ENCODE assay signal across 1 cellular context in the genomic region with DNA sequence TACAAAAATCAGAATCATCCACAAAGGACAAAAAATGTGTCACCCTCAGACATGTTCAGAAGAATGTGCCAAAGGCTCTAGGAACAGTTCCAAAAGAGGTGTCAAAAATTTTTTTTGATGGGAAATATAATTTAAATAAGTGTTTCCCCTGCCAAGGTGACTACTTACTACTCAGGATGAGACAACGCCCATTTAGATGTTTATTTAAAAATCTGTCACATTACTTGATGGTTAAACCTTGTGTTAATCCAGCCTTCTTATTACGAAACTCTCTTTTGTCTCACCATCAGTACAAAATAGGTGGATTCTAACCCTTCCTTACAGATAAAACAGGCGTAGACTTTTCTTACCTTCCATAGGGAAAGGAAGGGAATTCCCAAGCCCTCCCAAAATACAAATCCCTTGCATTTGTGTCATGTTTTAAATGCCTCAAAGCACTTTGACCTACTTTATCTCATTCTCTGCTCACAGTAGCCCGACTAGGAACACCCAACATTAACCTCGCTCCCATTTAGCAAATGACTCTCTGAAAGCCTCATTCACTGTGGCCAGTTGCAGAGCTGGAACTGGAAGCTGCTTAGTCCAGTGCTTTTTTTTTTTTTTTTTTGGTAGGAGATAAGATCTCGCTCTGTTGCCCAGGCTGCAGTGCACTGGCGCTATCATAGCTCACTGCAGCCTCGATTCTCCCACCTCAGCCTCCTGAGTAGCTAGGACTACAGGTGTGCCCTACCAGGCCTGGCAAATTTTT.
A peak's percentile ranks its signal among the peaks of the same experiment; 100 is the strongest.
TF ChIP-seq lines count a peak whose summit lies in the region.

No MANE protein-coding gene starts in this region.

TF ChIP-seq in K562, 482 proteins besides CTCF, POLR2A, EP300 and RAD21 (continued from another document):
- TF ChIP-seq BCLAF1 (IDR thresholded peaks at IDR 0.05; ENCODE audit: borderline replicate concordance in 1 of 2, control insufficient read depth in 1 of 2, low read depth in 2 of 2, low read length in 1 of 2) (no peak), ZNF586 (CRISPR knock-in tag; conservative IDR thresholded peaks at IDR 0.05) (no peak), MTA2 (IDR thresholded peaks at IDR 0.05; ENCODE audit: low read depth) (no peak), RCOR1 (IDR thresholded peaks at IDR 0.05; ENCODE audit: borderline replicate concordance in 1 of 2, low read depth in 2 of 2, low read length in 2 of 2) (no peak), JUND (IDR thresholded peaks at IDR 0.05; ENCODE audit: borderline replicate concordance, low read depth, low read length) (no peak), JUND (tag; IDR thresholded peaks at IDR 0.05; ENCODE audit: borderline replicate concordance, low read depth, low read length) (no peak), ZNF124 (CRISPR knock-in tag; IDR thresholded peaks at IDR 0.05) (no peak), L3MBTL2 (IDR thresholded peaks at IDR 0.05) (no peak), NFATC3 (IDR thresholded peaks at IDR 0.05) (peak; percentile 92), BRCA1 (IDR thresholded peaks at IDR 0.05) (no peak), BRCA1 (CRISPR knock-in tag; IDR thresholded peaks at IDR 0.05) (no peak), ZNF165 (CRISPR knock-in tag; IDR thresholded peaks at IDR 0.05; ENCODE audit: borderline replicate concordance) (no peak), SMARCE1 (IDR thresholded peaks at IDR 0.05) (peak; percentile 36; the same call in 1 of the 2 replicates), SMARCA4 (IDR thresholded peaks at IDR 0.05) (peak; percentile 32; the same call in 1 of the 2 replicates), SLC30A9 (CRISPR knock-in tag; IDR thresholded peaks at IDR 0.05) (no peak), FOXJ3 (CRISPR knock-in tag; IDR thresholded peaks at IDR 0.05) (no peak), HIVEP1 (CRISPR knock-in tag; IDR thresholded peaks at IDR 0.05) (no peak), ZNF143 (CRISPR knock-in tag; IDR thresholded peaks at IDR 0.05) (no peak), ZFP1 (CRISPR knock-in tag; IDR thresholded peaks at IDR 0.05) (no peak), E2F3 (CRISPR knock-in tag; IDR thresholded peaks at IDR 0.05) (no peak), NRF1 (conservative IDR thresholded peaks at IDR 0.05 in 1 of 2, IDR thresholded peaks at IDR 0.05 in 1 of 2) (peak; percentile 24 to 40; a peak in 1 of 4 replicates), ZNF766 (CRISPR knock-in tag; conservative IDR thresholded peaks at IDR 0.05) (0 out of 2 replicates have a peak, but pooled peaks have one; percentile 21), ZEB2 (IDR thresholded peaks at IDR 0.05) (no peak), CTBP1 (IDR thresholded peaks at IDR 0.05; ENCODE audit: borderline replicate concordance) (0 out of 2 replicates have a peak, but pooled peaks have one; percentile 7), ZNF384 (IDR thresholded peaks at IDR 0.05; ENCODE audit: low read depth, low read length) (peak; percentile 98), KAT8 (IDR thresholded peaks at IDR 0.05; ENCODE audit: low read depth) (no peak), ZNF316 (IDR thresholded peaks at IDR 0.05) (no peak), DLX4 (CRISPR knock-in tag; IDR thresholded peaks at IDR 0.05) (no peak), DPF2 (IDR thresholded peaks at IDR 0.05) (peak; percentile 51), ZNF785 (CRISPR knock-in tag; IDR thresholded peaks at IDR 0.05) (no peak), ZBTB9 (CRISPR knock-in tag; IDR thresholded peaks at IDR 0.05) (no peak), ZBTB7A (IDR thresholded peaks at IDR 0.05; ENCODE audit: borderline replicate concordance, control insufficient read depth, low read depth, low read length) (no peak)
- TF ChIP-seq, protein P1, sequence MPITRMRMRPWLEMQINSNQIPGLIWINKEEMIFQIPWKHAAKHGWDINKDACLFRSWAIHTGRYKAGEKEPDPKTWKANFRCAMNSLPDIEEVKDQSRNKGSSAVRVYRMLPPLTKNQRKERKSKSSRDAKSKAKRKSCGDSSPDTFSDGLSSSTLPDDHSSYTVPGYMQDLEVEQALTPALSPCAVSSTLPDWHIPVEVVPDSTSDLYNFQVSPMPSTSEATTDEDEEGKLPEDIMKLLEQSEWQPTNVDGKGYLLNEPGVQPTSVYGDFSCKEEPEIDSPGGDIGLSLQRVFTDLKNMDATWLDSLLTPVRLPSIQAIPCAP (CRISPR knock-in tag; IDR thresholded peaks at IDR 0.05; ENCODE audit: borderline replicate concordance): no peak
- TF ChIP-seq, protein P2, sequence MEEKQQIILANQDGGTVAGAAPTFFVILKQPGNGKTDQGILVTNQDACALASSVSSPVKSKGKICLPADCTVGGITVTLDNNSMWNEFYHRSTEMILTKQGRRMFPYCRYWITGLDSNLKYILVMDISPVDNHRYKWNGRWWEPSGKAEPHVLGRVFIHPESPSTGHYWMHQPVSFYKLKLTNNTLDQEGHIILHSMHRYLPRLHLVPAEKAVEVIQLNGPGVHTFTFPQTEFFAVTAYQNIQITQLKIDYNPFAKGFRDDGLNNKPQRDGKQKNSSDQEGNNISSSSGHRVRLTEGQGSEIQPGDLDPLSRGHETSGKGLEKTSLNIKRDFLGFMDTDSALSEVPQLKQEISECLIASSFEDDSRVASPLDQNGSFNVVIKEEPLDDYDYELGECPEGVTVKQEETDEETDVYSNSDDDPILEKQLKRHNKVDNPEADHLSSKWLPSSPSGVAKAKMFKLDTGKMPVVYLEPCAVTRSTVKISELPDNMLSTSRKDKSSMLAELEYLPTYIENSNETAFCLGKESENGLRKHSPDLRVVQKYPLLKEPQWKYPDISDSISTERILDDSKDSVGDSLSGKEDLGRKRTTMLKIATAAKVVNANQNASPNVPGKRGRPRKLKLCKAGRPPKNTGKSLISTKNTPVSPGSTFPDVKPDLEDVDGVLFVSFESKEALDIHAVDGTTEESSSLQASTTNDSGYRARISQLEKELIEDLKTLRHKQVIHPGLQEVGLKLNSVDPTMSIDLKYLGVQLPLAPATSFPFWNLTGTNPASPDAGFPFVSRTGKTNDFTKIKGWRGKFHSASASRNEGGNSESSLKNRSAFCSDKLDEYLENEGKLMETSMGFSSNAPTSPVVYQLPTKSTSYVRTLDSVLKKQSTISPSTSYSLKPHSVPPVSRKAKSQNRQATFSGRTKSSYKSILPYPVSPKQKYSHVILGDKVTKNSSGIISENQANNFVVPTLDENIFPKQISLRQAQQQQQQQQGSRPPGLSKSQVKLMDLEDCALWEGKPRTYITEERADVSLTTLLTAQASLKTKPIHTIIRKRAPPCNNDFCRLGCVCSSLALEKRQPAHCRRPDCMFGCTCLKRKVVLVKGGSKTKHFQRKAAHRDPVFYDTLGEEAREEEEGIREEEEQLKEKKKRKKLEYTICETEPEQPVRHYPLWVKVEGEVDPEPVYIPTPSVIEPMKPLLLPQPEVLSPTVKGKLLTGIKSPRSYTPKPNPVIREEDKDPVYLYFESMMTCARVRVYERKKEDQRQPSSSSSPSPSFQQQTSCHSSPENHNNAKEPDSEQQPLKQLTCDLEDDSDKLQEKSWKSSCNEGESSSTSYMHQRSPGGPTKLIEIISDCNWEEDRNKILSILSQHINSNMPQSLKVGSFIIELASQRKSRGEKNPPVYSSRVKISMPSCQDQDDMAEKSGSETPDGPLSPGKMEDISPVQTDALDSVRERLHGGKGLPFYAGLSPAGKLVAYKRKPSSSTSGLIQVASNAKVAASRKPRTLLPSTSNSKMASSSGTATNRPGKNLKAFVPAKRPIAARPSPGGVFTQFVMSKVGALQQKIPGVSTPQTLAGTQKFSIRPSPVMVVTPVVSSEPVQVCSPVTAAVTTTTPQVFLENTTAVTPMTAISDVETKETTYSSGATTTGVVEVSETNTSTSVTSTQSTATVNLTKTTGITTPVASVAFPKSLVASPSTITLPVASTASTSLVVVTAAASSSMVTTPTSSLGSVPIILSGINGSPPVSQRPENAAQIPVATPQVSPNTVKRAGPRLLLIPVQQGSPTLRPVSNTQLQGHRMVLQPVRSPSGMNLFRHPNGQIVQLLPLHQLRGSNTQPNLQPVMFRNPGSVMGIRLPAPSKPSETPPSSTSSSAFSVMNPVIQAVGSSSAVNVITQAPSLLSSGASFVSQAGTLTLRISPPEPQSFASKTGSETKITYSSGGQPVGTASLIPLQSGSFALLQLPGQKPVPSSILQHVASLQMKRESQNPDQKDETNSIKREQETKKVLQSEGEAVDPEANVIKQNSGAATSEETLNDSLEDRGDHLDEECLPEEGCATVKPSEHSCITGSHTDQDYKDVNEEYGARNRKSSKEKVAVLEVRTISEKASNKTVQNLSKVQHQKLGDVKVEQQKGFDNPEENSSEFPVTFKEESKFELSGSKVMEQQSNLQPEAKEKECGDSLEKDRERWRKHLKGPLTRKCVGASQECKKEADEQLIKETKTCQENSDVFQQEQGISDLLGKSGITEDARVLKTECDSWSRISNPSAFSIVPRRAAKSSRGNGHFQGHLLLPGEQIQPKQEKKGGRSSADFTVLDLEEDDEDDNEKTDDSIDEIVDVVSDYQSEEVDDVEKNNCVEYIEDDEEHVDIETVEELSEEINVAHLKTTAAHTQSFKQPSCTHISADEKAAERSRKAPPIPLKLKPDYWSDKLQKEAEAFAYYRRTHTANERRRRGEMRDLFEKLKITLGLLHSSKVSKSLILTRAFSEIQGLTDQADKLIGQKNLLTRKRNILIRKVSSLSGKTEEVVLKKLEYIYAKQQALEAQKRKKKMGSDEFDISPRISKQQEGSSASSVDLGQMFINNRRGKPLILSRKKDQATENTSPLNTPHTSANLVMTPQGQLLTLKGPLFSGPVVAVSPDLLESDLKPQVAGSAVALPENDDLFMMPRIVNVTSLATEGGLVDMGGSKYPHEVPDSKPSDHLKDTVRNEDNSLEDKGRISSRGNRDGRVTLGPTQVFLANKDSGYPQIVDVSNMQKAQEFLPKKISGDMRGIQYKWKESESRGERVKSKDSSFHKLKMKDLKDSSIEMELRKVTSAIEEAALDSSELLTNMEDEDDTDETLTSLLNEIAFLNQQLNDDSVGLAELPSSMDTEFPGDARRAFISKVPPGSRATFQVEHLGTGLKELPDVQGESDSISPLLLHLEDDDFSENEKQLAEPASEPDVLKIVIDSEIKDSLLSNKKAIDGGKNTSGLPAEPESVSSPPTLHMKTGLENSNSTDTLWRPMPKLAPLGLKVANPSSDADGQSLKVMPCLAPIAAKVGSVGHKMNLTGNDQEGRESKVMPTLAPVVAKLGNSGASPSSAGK (IDR thresholded peaks at IDR 0.05): no peak
